ENCODE assay signal across 9 cellular contexts in genomic region chr11:115194798-115195101, GRCh38.
DNase-seq lines count a peak whose midpoint lies in the region; ATAC-seq, FAIRE-seq and TF ChIP-seq lines count a peak whose summit lies in the region.
"Had no signal": no experiment of that assay in that cellular context is flagged by ENCODE, and none has a peak within 500 bp of the region (broad histone marks: within the 10 kb centered on the region; RNA-seq: fewer than 3 reads in every experiment).

No MANE protein-coding gene starts in this region.

- POLR2A ChIA-PET in SK-N-SH (lab: Yijun Ruan, JAX) = no interaction called here

- no peaks in the 10 kb centered on the region for H3K36me3 Mint-ChIP-seq in effector memory CD8-positive, alpha-beta T cell (ENCODE audit: insufficient read depth)

- H3K4me2 ChIP-seq in SK-N-SH = no peak overlapping the region

- H3K9me3 Mint-ChIP-seq in effector memory CD8-positive, alpha-beta T cell = no peaks in the 10 kb centered on the region

- no peaks in the 10 kb centered on the region for H3K27me3 Mint-ChIP-seq in effector memory CD8-positive, alpha-beta T cell

- no peaks in the 10 kb centered on the region for H3K79me2 ChIP-seq in SK-N-SH (ENCODE audit: insufficient read depth)

- H4K20me1 ChIP-seq in SK-N-SH (ENCODE audit: insufficient read depth) = no peaks in the 10 kb centered on the region

- no peak for TF ChIP-seq EP300 in SK-N-SH (IDR thresholded peaks at IDR 0.05; ENCODE audit: borderline replicate concordance in 1 of 2, low read depth in 1 of 2, low read length in 1 of 2)

- H3K27ac ChIP-seq in pancreas (no peak overlapping the region), SK-N-SH (ENCODE audit: low read depth in 2 of 2, low read length in 1 of 2) (no peak overlapping the region)
- H3K27ac ChIP-seq: SJSA1 had no signal

- H3K27ac Mint-ChIP-seq in effector memory CD8-positive, alpha-beta T cell = peak overlapping the region; percentile 78 to 98

- WGBS in pancreas, 2 donors = 78 to 86% methylated on average over 5 of the region's 5 CpGs
- WGBS in SK-N-SH (ENCODE audit: low lambda C conversion rate) = 85% methylated on average over 5 of the region's 5 CpGs

- intact Hi-C loops in pancreas (cut with DNase I) = no loop called here

- H3K9ac ChIP-seq in SK-N-SH = no peak overlapping the region

- H3K27me3 ChIP-seq in pancreas (no peaks in the 10 kb centered on the region), SK-N-SH (ENCODE audit: insufficient read depth) (no peaks in the 10 kb centered on the region)
- H3K27me3 ChIP-seq: SJSA1 had no signal

- no peaks in the 10 kb centered on the region for H3K4me1 ChIP-seq in pancreas
- peaks cover 0 to 17% of the 10 kb centered on the region in 2 experiments; a peak in 2 of 4 replicates for H3K4me1 ChIP-seq in SK-N-SH (ENCODE audit: control insufficient read depth in 1 of 2, insufficient read depth in 2 of 2, low read depth in 1 of 2, low read length in 1 of 2)

- ATAC-seq in GM19351 (IDR thresholded peaks at IDR 0.05; ENCODE audit: unreplicated experiment) = peak; percentile 85
- ATAC-seq in HG03439 (IDR thresholded peaks at IDR 0.05; ENCODE audit: unreplicated experiment) = peak; percentile 66
- ATAC-seq in effector memory CD8-positive, alpha-beta T cell (replicated peaks) = peak; percentile 46
- ATAC-seq in pancreas = no peak

- H3F3A ChIP-seq in SK-N-SH (replicated peaks; ENCODE audit: insufficient read depth) = no peaks in the 10 kb centered on the region

- DNase-seq in GM04503 (ENCODE audit: low read depth) = peak; percentile 49
- DNase-seq in effector memory CD8-positive, alpha-beta T cell = no peak
- no peak for DNase-seq in pancreas
- no peak for DNase-seq in SK-N-SH
- DNase-seq in hypothalamus (lab: John Stamatoyannopoulos, UW) = no peak

- H2AFZ ChIP-seq in SK-N-SH (ENCODE audit: low read depth) = no peak overlapping the region; the same call in 1 of the 2 replicates

- FAIRE-seq in pancreas (lab: Jason Lieb, UNC) = no peak
- FAIRE-seq: HTR-8/SVneo had no signal

- H3K36me3 ChIP-seq in pancreas (no peaks in the 10 kb centered on the region), SK-N-SH (replicated peaks in 1 of 2; ENCODE audit: control insufficient read depth in 1 of 2, insufficient read depth in 2 of 2, low read length in 1 of 2) (peaks cover 0 to 2% of the 10 kb centered on the region in 2 experiments)
- H3K36me3 ChIP-seq: SJSA1 had no signal

- no peaks in the 10 kb centered on the region for H3K9me2 ChIP-seq in SK-N-SH

- peak overlapping the region; percentile 67 to 87 for H3K4me3 Mint-ChIP-seq in effector memory CD8-positive, alpha-beta T cell

- no peak for TF ChIP-seq RAD21 in SK-N-SH (IDR thresholded peaks at IDR 0.05; ENCODE audit: low read length)

- H3K4me3 ChIP-seq in pancreas (no peak overlapping the region), SK-N-SH (ENCODE audit: low read depth in 2 of 2, low read length in 1 of 2) (no peak overlapping the region)
- H3K4me3 ChIP-seq: SJSA1 had no signal

- TF ChIP-seq CTCF in pancreas (IDR thresholded peaks at IDR 0.05) (no peak), SK-N-SH (IDR thresholded peaks at IDR 0.05) (no peak)

- no peaks in the 10 kb centered on the region for H3K9me3 ChIP-seq in pancreas
- no peaks in the 10 kb centered on the region for H3K9me3 ChIP-seq in SK-N-SH
- H3K9me3 ChIP-seq: SJSA1 had no signal

- CTCF ChIA-PET in SK-N-SH (lab: Yijun Ruan, JAX) = interaction anchor here (1.0 to 1.3 kb wide), 2 partner anchors 21 to 550 kb away, joined by 3 read pairs; no protein-coding TSS in a partner anchor

- H3K4me1 Mint-ChIP-seq in effector memory CD8-positive, alpha-beta T cell (ENCODE audit: low read depth in 2 of 2) = peaks cover 6 to 19% of the 10 kb centered on the region in 2 donors

TF ChIP-seq in SK-N-SH, 30 proteins besides CTCF, POLR2A, EP300 and RAD21:
- TF ChIP-seq IRF3 (IDR thresholded peaks at IDR 0.05; ENCODE audit: low read depth, low read length) (no peak), EZH2phosphoT487 (IDR thresholded peaks at IDR 0.05; ENCODE audit: borderline replicate concordance, low read depth) (no peak), RCOR1 (IDR thresholded peaks at IDR 0.05; ENCODE audit: low read length) (no peak), ELF1 (IDR thresholded peaks at IDR 0.05) (no peak), REST (IDR thresholded peaks at IDR 0.05; ENCODE audit: low read depth, low read length) (no peak), NFIC (IDR thresholded peaks at IDR 0.05; ENCODE audit: borderline replicate concordance) (no peak), MAX (IDR thresholded peaks at IDR 0.05; ENCODE audit: low read depth) (no peak), JUND (IDR thresholded peaks at IDR 0.05) (no peak), CHD2 (IDR thresholded peaks at IDR 0.05; ENCODE audit: low read length, partially characterized antibody) (no peak), SIN3A (IDR thresholded peaks at IDR 0.05; ENCODE audit: borderline replicate concordance, low read depth, low read length) (no peak), SMC3 (IDR thresholded peaks at IDR 0.05; ENCODE audit: low read depth, low read length) (no peak), RFX5 (IDR thresholded peaks at IDR 0.05; ENCODE audit: low read length) (no peak), TEAD4 (IDR thresholded peaks at IDR 0.05; ENCODE audit: borderline replicate concordance, insufficient read depth) (no peak), POLR2AphosphoS5 (IDR thresholded peaks at IDR 0.05; ENCODE audit: low read depth, low read length) (no peak), FOXM1 (IDR thresholded peaks at IDR 0.05; ENCODE audit: low read depth) (no peak), YY1 (IDR thresholded peaks at IDR 0.05; ENCODE audit: low read depth) (no peak), FOSL2 (IDR thresholded peaks at IDR 0.05; ENCODE audit: borderline replicate concordance, low read depth) (no peak)

Comparison
In these comparisons a context has a peak if more than half of its experiments do, and no peak if none do; other contexts are left out.
1. ATAC-seq: peak in GM19351 (single experiment), HG03439 (single experiment) and effector memory CD8-positive, alpha-beta T cell (single experiment); none in pancreas (0 of 4).